8 cellular contexts compared by ENCODE assay signal in genomic region chr3:113231827-113232253, GRCh38. TPM values are rescaled to one million over a fixed set of nuclear protein-coding genes. Genes with fewer than 3 reads are reported as not detected.
DNase-seq lines count a peak whose midpoint lies in the region; ATAC-seq and TF ChIP-seq lines count a peak whose summit lies in the region.

No MANE protein-coding gene starts in this region.

- H2BK15ac ChIP-seq in mesendoderm (replicated peaks; ENCODE audit: low read depth), result no peak overlapping the region

- H2BK5ac ChIP-seq in mesendoderm (ENCODE audit: low read length), result no peak overlapping the region

- H3K4ac ChIP-seq in mesendoderm (ENCODE audit: low read depth, low read length), result no peak overlapping the region

- H3K18ac ChIP-seq in mesendoderm (ENCODE audit: low read length), result no peak overlapping the region

- H3K9ac ChIP-seq in mesendoderm (ENCODE audit: low read length), result no peak overlapping the region

- no peak overlapping the region for H3K23ac ChIP-seq in mesendoderm (ENCODE audit: low read length)

- no peak overlapping the region for H4K8ac ChIP-seq in mesendoderm (ENCODE audit: low read depth, low read length)

- no peak overlapping the region for H3K56ac ChIP-seq in mesendoderm (ENCODE audit: low read length)

- H3K27ac ChIP-seq in mesendoderm (ENCODE audit: low read depth, low read length), result no peak overlapping the region

- no peak overlapping the region for H2BK120ac ChIP-seq in mesendoderm (ENCODE audit: low read depth, low read length)

- DNase-seq in DMS 273 treated with DMSO at 0.1 percent for 48 hours (lab: John Stamatoyannopoulos, UW), result peak; percentile 47
- DNase-seq in NCI-H1417 (lab: John Stamatoyannopoulos, UW), result peak in 2 of 3 experiments; percentile 49 to 85
- peak; percentile 90 for DNase-seq in astrocyte of the spinal cord (ENCODE audit: low read depth, low spot score)
- DNase-seq in mesendoderm, result peak; percentile 96
- no peak for DNase-seq in NCI-H187 (lab: John Stamatoyannopoulos, UW)
- no peak for DNase-seq in activated effector memory CD4-positive, alpha-beta T cell treated with Interleukin-2 at 50 U/mL for 16 hours
- no peak for DNase-seq in hippocampal formation (lab: John Stamatoyannopoulos, UW)

- no peak overlapping the region for H3K4me2 ChIP-seq in mesendoderm (ENCODE audit: low read length)

- H3K27me3 ChIP-seq in mesendoderm (ENCODE audit: insufficient read depth, low read length, poor library complexity), result no peaks in the 10 kb centered on the region

- no peaks in the 10 kb centered on the region for H3K79me2 ChIP-seq in mesendoderm (ENCODE audit: control insufficient read depth, insufficient read depth, low read length)

- ATAC-seq in GM19452 (IDR thresholded peaks at IDR 0.05; ENCODE audit: unreplicated experiment), result no peak

- in situ Hi-C loops in astrocyte of the spinal cord (cut with HindIII; ENCODE audit: low sequenced_read_pairs), result no loop called here

- TF ChIP-seq CTCF in astrocyte of the spinal cord (IDR thresholded peaks at IDR 0.05; ENCODE audit: low read depth, low read length), result no peak

- no CpG with 5 or more reads among the region's 1 CpG for WGBS in mesendoderm (ENCODE audit: extremely low coverage, insufficient coverage, low lambda C conversion rate)

- H4K5ac ChIP-seq in mesendoderm (ENCODE audit: low read length), result no peak overlapping the region

- H3K36me3 ChIP-seq in mesendoderm (ENCODE audit: control insufficient read depth, insufficient read depth, low read length), result no peaks in the 10 kb centered on the region

- peaks cover 2% of the 10 kb centered on the region for H3K4me1 ChIP-seq in mesendoderm (ENCODE audit: control insufficient read depth, low read depth, low read length)

- no peak overlapping the region for H3K4me3 ChIP-seq in astrocyte of the spinal cord (ENCODE audit: low read depth, low read length)
- no peak overlapping the region for H3K4me3 ChIP-seq in mesendoderm (ENCODE audit: low read length)

- H2AK5ac ChIP-seq in mesendoderm (ENCODE audit: low read length), result no peak overlapping the region

- H3K79me1 ChIP-seq in mesendoderm (ENCODE audit: low read length), result no peaks in the 10 kb centered on the region

RNA-seq across cellular contexts. Expression of gene BOC, which starts 20.5 kb away (rescaled TPM):
- 1.5 TPM for polyA plus RNA-seq in mesendoderm (2013, experiment 1 of 2)
- 1.2 TPM for polyA plus RNA-seq in mesendoderm (2013, experiment 2 of 2)

Comparison
In these comparisons a context has a peak if more than half of its experiments do, and no peak if none do; other contexts are left out.
1. DNase-seq: peak in DMS 273 treated with DMSO at 0.1 percent for 48 hours (single experiment), NCI-H1417 (2 of 3), astrocyte of the spinal cord (single experiment) and mesendoderm (single experiment); none in NCI-H187 (0 of 2), activated effector memory CD4-positive, alpha-beta T cell treated with Interleukin-2 at 50 U/mL for 16 hours (single experiment) and hippocampal formation (0 of 2).